In genomic region chr5:41510176-41510831, GRCh38 we compare ENCODE assay signal across 9 cellular contexts. TPM values are rescaled to one million over a fixed set of nuclear protein-coding genes. Genes with fewer than 3 reads are reported as not detected.
DNase-seq lines count a peak whose midpoint lies in the region; ATAC-seq and TF ChIP-seq lines count a peak whose summit lies in the region.
"Had no signal": no experiment of that assay in that cellular context is flagged by ENCODE, and none has a peak within 500 bp of the region (broad histone marks: within the 10 kb centered on the region; RNA-seq: fewer than 3 reads in every experiment).

Gene PLCXD3 (minus strand): TSS chr5:41510601. CDS start chr5:41510526, 75 bp downstream.

- intact Hi-C loops in testis (cut with DNase I; ENCODE audit: low total_unique reads): no loop called here

- H3K27me3 ChIP-seq in testis: no peaks in the 10 kb centered on the region
- H3K27me3 ChIP-seq: BLaER1 treated with 17β-estradiol and CSF1 and Interleukin-3, amounts not matched to agents 10 nM and 100 nM had no signal

- TF ChIP-seq CTCF in astrocyte of the spinal cord (IDR thresholded peaks at IDR 0.05; ENCODE audit: low read depth, low read length): no peak
- TF ChIP-seq CTCF in testis (IDR thresholded peaks at IDR 0.05): no peak
- no peak for TF ChIP-seq CTCF in GM10248 (IDR thresholded peaks at IDR 0.05; ENCODE audit: control extremely low read depth, extremely low read depth, low read depth, missing control alignments)

- CTCF ChIA-PET in GM10248 (lab: Yijun Ruan, JAX): interaction anchor here (0.7 to 1.0 kb wide), 2 partner anchors 9 to 13 kb away, joined by 3 read pairs; no protein-coding TSS in a partner anchor

- ATAC-seq in GM18519 (IDR thresholded peaks at IDR 0.05; ENCODE audit: low FRiP score, unreplicated experiment) (no peak), GM18909 (IDR thresholded peaks at IDR 0.05; ENCODE audit: poor library complexity, unreplicated experiment) (no peak)

- peak; percentile 31 to 65 for DNase-seq in NCI-H524 (lab: John Stamatoyannopoulos, UW)
- no peak for DNase-seq in NCI-H524 treated with DMSO at 0.1 percent for 48 hours (lab: John Stamatoyannopoulos, UW)
- peak; percentile 4 for DNase-seq in astrocyte of the spinal cord (ENCODE audit: low read depth, low spot score)
- peak; percentile 72 for DNase-seq in islet precursor cell
- peak; percentile 50 for DNase-seq in testis
- no peak for DNase-seq in GM10248 (ENCODE audit: extremely low spot score)

- no peaks in the 10 kb centered on the region for H3K4me1 ChIP-seq in testis
- H3K4me1 ChIP-seq: BLaER1 treated with 17β-estradiol and CSF1 and Interleukin-3, amounts not matched to agents 10 nM and 100 nM had no signal

- no peak within 1 kb of the TSS for H3K27ac ChIP-seq in testis
- H3K27ac ChIP-seq: BLaER1 treated with 17β-estradiol and CSF1 and Interleukin-3, amounts not matched to agents 10 nM and 100 nM had no signal

- no peak for TF ChIP-seq POLR2A in testis (IDR thresholded peaks at IDR 0.05)

- H3K9me3 ChIP-seq in testis: no peaks in the 10 kb centered on the region

- H3K4me3 ChIP-seq in astrocyte of the spinal cord (ENCODE audit: low read depth, low read length): peak within 1 kb of the TSS; percentile 46
- H3K4me3 ChIP-seq in testis: peak within 1 kb of the TSS; percentile 27 to 49
- H3K4me3 ChIP-seq: BLaER1 treated with 17β-estradiol and CSF1 and Interleukin-3, amounts not matched to agents 10 nM and 100 nM had no signal

- H3K36me3 ChIP-seq in testis (ENCODE audit: low read depth, missing control alignments): no peaks in the 10 kb centered on the region
- H3K36me3 ChIP-seq: BLaER1 treated with 17β-estradiol and CSF1 and Interleukin-3, amounts not matched to agents 10 nM and 100 nM had no signal

- 0% methylated on average over 18 to 41 of the region's 41 CpGs for WGBS in testis, 2 donors

- in situ Hi-C loops in astrocyte of the spinal cord (cut with HindIII; ENCODE audit: low sequenced_read_pairs): no loop called here

- POLR2A ChIA-PET in GM10248 (lab: Yijun Ruan, JAX): no interaction called here

RNA-seq across cellular contexts. Expression of gene PLCXD3, which starts in this region (rescaled TPM):
- total RNA-seq in testis: 1 to 10 TPM; 1.7 to 1.8 TPM
- polyA plus RNA-seq in testis (ENCODE audit: insufficient read depth, low read depth, low replicate concordance): 0.78 TPM

Comparison
In these comparisons a context has a peak if more than half of its experiments do, and no peak if none do; other contexts are left out.
1. DNase-seq: peak in NCI-H524 (2 of 2), astrocyte of the spinal cord (single experiment), islet precursor cell (single experiment) and testis (single experiment); none in NCI-H524 treated with DMSO at 0.1 percent for 48 hours (single experiment) and GM10248 (single experiment).